ENCODE assay signal across 8 cellular contexts in genomic region chr2:99335911-99336779, GRCh38. TPM values are rescaled to one million over a fixed set of nuclear protein-coding genes. Genes with fewer than 3 reads are reported as not detected.
DNase-seq lines count a peak whose midpoint lies in the region; ATAC-seq and TF ChIP-seq lines count a peak whose summit lies in the region.

TSS of gene TXNDC9 (minus strand) at chr2:99336333. CDS start at chr2:99333210, 3,123 bp downstream.

- no CpG with 5 or more reads among the region's 59 CpGs for WGBS in trophoblast cell (ENCODE audit: extremely low coverage, insufficient coverage, insufficient read length)
- 0 to 1% methylated on average over 1 to 50 of the region's 59 CpGs for WGBS in transverse colon (ENCODE audit: low coverage in 1 of 2), 2 donors

- H3K23ac ChIP-seq in trophoblast cell (ENCODE audit: low read length), result no peak within 1 kb of the TSS

- H3K9me3 ChIP-seq in SU-DHL-6 (ENCODE audit: insufficient read depth, low read length) (no peaks in the 10 kb centered on the region), cardiac muscle cell (ENCODE audit: low read depth) (no peaks in the 10 kb centered on the region), trophoblast cell (ENCODE audit: insufficient read depth, low read depth, low read length) (no peaks in the 10 kb centered on the region), transverse colon (no peaks in the 10 kb centered on the region)

- peak within 1 kb of the TSS; percentile 30 for H3K14ac ChIP-seq in trophoblast cell (ENCODE audit: low read length)

- H3K4me1 Mint-ChIP-seq in activated naive CD8-positive, alpha-beta T cell treated with anti-CD3 and anti-CD28 coated beads, Interleukin-2, amount 50 U/mL, for 24 hours, result peaks cover 43% of the 10 kb centered on the region

- H3K4me3 ChIP-seq in GM12875 (ENCODE audit: low read depth, low read length), result peak within 1 kb of the TSS; percentile 81
- H3K4me3 ChIP-seq in SU-DHL-6 (ENCODE audit: insufficient read depth, low read length, poor library complexity, severe bottlenecking), result peak within 1 kb of the TSS; percentile 93
- H3K4me3 ChIP-seq in cardiac muscle cell, result peak within 1 kb of the TSS; percentile 94
- peak within 1 kb of the TSS; percentile 86 for H3K4me3 ChIP-seq in trophoblast cell (ENCODE audit: low read depth, low read length)
- peak within 1 kb of the TSS; percentile 91 to 98 (median 93) for H3K4me3 ChIP-seq in transverse colon

- H4K8ac ChIP-seq in trophoblast cell (ENCODE audit: low read depth, low read length), result peak within 1 kb of the TSS; percentile 59

- H3K27ac Mint-ChIP-seq in activated naive CD8-positive, alpha-beta T cell treated with anti-CD3 and anti-CD28 coated beads, Interleukin-2, amount 50 U/mL, for 24 hours, result no peak within 1 kb of the TSS

- H3K79me1 ChIP-seq in trophoblast cell (ENCODE audit: low read length), result peaks cover 13% of the 10 kb centered on the region

- H3K9ac ChIP-seq in SU-DHL-6 (ENCODE audit: low read length) (peak within 1 kb of the TSS; percentile 92), trophoblast cell (ENCODE audit: low read length) (peak within 1 kb of the TSS; percentile 92)

- no peaks in the 10 kb centered on the region for H3K9me2 ChIP-seq in SU-DHL-6 (replicated peaks; ENCODE audit: insufficient read depth, low read length)

- peak within 1 kb of the TSS; percentile 96 for H3K27ac ChIP-seq in SU-DHL-6 (ENCODE audit: low read depth, low read length)
- peak within 1 kb of the TSS; percentile 89 for H3K27ac ChIP-seq in cardiac muscle cell
- H3K27ac ChIP-seq in trophoblast cell (ENCODE audit: low read depth, low read length), result peak within 1 kb of the TSS; percentile 68
- H3K27ac ChIP-seq in transverse colon, result peak within 1 kb of the TSS; percentile 93 to 97 (median 94)

- H2BK12ac ChIP-seq in trophoblast cell (ENCODE audit: low read length), result no peak within 1 kb of the TSS

- H4K20me1 ChIP-seq in SU-DHL-6 (ENCODE audit: low read depth, low read length), result peaks cover 32% of the 10 kb centered on the region

- H2AFZ ChIP-seq in SU-DHL-6 (ENCODE audit: low read depth, low read length, severe bottlenecking) (peak within 1 kb of the TSS; percentile 92), trophoblast cell (ENCODE audit: insufficient read depth, low read length, poor library complexity) (peak within 1 kb of the TSS; percentile 73)

- intact Hi-C loops in transverse colon (cut with DNase I; ENCODE audit: low total_unique reads), result loop anchor here (2.0 kb wide), 1 partner anchor 155 kb away; the partner anchor contains the start of gene REV1

- H2BK5ac ChIP-seq in trophoblast cell (ENCODE audit: low read depth, low read length, poor library complexity), result peak within 1 kb of the TSS; percentile 38

- TF ChIP-seq EP300 in transverse colon (IDR thresholded peaks at IDR 0.05; ENCODE audit: low read depth), result no peak

- H3K4me1 ChIP-seq in cardiac muscle cell (ENCODE audit: low read depth) (peaks cover 17% of the 10 kb centered on the region), trophoblast cell (ENCODE audit: control insufficient read depth in 1 of 2, insufficient read depth in 2 of 2, low read length in 2 of 2) (no peaks in the 10 kb centered on the region), transverse colon (peaks cover 16 to 47% (median 30%) of the 10 kb centered on the region in 4 donors)

- peak; percentile 76 for ATAC-seq in HG02763 (IDR thresholded peaks at IDR 0.05; ENCODE audit: unreplicated experiment)
- peak; percentile 85 for ATAC-seq in activated naive CD8-positive, alpha-beta T cell treated with anti-CD3 and anti-CD28 coated beads, Interleukin-2, amount 50 U/mL, for 24 hours

- H3K18ac ChIP-seq in trophoblast cell (ENCODE audit: low read length), result peak within 1 kb of the TSS; percentile 21

- peak within 1 kb of the TSS; percentile 16 for H4K12ac ChIP-seq in trophoblast cell (ENCODE audit: low read depth, low read length)

- H3K27me3 ChIP-seq in SU-DHL-6 (ENCODE audit: low read length) (no peaks in the 10 kb centered on the region), cardiac muscle cell (no peaks in the 10 kb centered on the region), trophoblast cell (ENCODE audit: insufficient read depth, low read length) (no peaks in the 10 kb centered on the region), transverse colon (no peaks in the 10 kb centered on the region)

- no peaks in the 10 kb centered on the region for H3K9me3 Mint-ChIP-seq in activated naive CD8-positive, alpha-beta T cell treated with anti-CD3 and anti-CD28 coated beads, Interleukin-2, amount 50 U/mL, for 24 hours

- no peaks in the 10 kb centered on the region for H3K27me3 Mint-ChIP-seq in activated naive CD8-positive, alpha-beta T cell treated with anti-CD3 and anti-CD28 coated beads, Interleukin-2, amount 50 U/mL, for 24 hours

- H3K4me3 Mint-ChIP-seq in activated naive CD8-positive, alpha-beta T cell treated with anti-CD3 and anti-CD28 coated beads, Interleukin-2, amount 50 U/mL, for 24 hours, result no peak within 1 kb of the TSS

- peak within 1 kb of the TSS; percentile 47 for H4K91ac ChIP-seq in trophoblast cell (ENCODE audit: low read depth, low read length)

- H3K36me3 Mint-ChIP-seq in activated naive CD8-positive, alpha-beta T cell treated with anti-CD3 and anti-CD28 coated beads, Interleukin-2, amount 50 U/mL, for 24 hours (ENCODE audit: low read depth), result peaks cover 21% of the 10 kb centered on the region

- in situ Hi-C loops in transverse colon (cut with MboI; ENCODE audit: low pct_ligation_motif_present in 1 of 4, low pct_unique_long_range_greater_than_20kb in 1 of 4, low sequenced_read_pairs in 3 of 4), result loop anchor here in 3 of 4 donors (10.0 to 25.0 kb wide), 4 partner anchors 149 to 926 kb away; partner anchors contain the start of genes MITD1 (in 3 of the 3), MRPL30 (in 3 of the 3) and REV1 (in 2 of the 3)

- peaks cover 13% of the 10 kb centered on the region for H3F3A ChIP-seq in SU-DHL-6 (ENCODE audit: insufficient read depth)

- no peak within 1 kb of the TSS for H2AK5ac ChIP-seq in trophoblast cell (ENCODE audit: low read length)

- H3K79me2 ChIP-seq in SU-DHL-6 (ENCODE audit: insufficient read depth, low read length) (peaks cover 86% of the 10 kb centered on the region), trophoblast cell (ENCODE audit: control insufficient read depth, insufficient read depth, low read length, poor library complexity) (peaks cover 21% of the 10 kb centered on the region)

- peak within 1 kb of the TSS; percentile 96 for H3K4ac ChIP-seq in trophoblast cell (ENCODE audit: low read depth, low read length)

- DNase-seq in NCI-H1417 (lab: John Stamatoyannopoulos, UW), result peak; percentile 98 to 100 (median 99)
- DNase-seq in activated naive CD8-positive, alpha-beta T cell treated with anti-CD3 and anti-CD28 coated beads, Interleukin-2, amount 50 U/mL, for 24 hours, result peak; percentile 97
- peak; percentile 100 for DNase-seq in cardiac muscle cell (ENCODE audit: low read depth in 1 of 2, low spot score in 1 of 2)
- DNase-seq in trophoblast cell, result peak; percentile 100
- DNase-seq in transverse colon, result peak; percentile 99

- TF ChIP-seq CTCF in GM12875 (IDR thresholded peaks at IDR 0.05; ENCODE audit: borderline replicate concordance, insufficient read depth, low read depth, low read length), result no peak
- no peak for TF ChIP-seq CTCF in SU-DHL-6 (IDR thresholded peaks at IDR 0.05; ENCODE audit: insufficient read depth, low read length, poor library complexity, severe bottlenecking)
- no peak for TF ChIP-seq CTCF in cardiac muscle cell (IDR thresholded peaks at IDR 0.05; ENCODE audit: low read depth, low read length)
- TF ChIP-seq CTCF in transverse colon (IDR thresholded peaks at IDR 0.05), result peak in 1 of 5 experiments; percentile 22

- H3K4me2 ChIP-seq in SU-DHL-6 (ENCODE audit: low read depth, low read length, poor library complexity, severe bottlenecking) (peak within 1 kb of the TSS; percentile 97), trophoblast cell (ENCODE audit: low read length) (peak within 1 kb of the TSS; percentile 98)

- H2BK120ac ChIP-seq in trophoblast cell (ENCODE audit: insufficient read depth, low read length, poor library complexity), result peak within 1 kb of the TSS; percentile 12

- TF ChIP-seq POLR2A in transverse colon (IDR thresholded peaks at IDR 0.05), result peak; percentile 78

- H3K36me3 ChIP-seq in SU-DHL-6 (ENCODE audit: low read length) (peaks cover 11% of the 10 kb centered on the region; the same call in 1 of the 2 replicates), cardiac muscle cell (peaks cover 15% of the 10 kb centered on the region), trophoblast cell (ENCODE audit: control insufficient read depth in 1 of 2, insufficient read depth in 2 of 2, low read length in 2 of 2) (peaks cover 9 to 13% of the 10 kb centered on the region in 2 experiments), transverse colon (peaks cover 0 to 8% (median 4%) of the 10 kb centered on the region in 4 donors)

RNA-seq across cellular contexts. Expression of gene TXNDC9, which starts in this region (rescaled TPM):
- total RNA-seq in cardiac muscle cell, result 24.2 and 27.5 TPM in 2 replicates
- 29.9 and 40.0 TPM in 2 replicates for polyA plus RNA-seq in cardiac muscle cell
- polyA plus RNA-seq in trophoblast cell (2013), result 46.1 and 47.8 TPM in 2 replicates
- 10 to 100 TPM; 11.3 to 41.5 (median 33.2) TPM for total RNA-seq in transverse colon

Comparison
In these comparisons a context has a peak if more than half of its experiments do, and no peak if none do; other contexts are left out.
1. Peak in every context shown above with its lines: DNase-seq, ATAC-seq, H3K4me3 ChIP-seq and H3K27ac ChIP-seq.